9 cellular contexts compared by ENCODE assay signal in genomic region chr7:16431646-16432424, GRCh38. TPM values are rescaled to one million over a fixed set of nuclear protein-coding genes. Genes with fewer than 3 reads are reported as not detected.
A peak's percentile ranks its signal among the peaks of the same experiment; 100 is the strongest.
DNase-seq lines count a peak whose midpoint lies in the region; ATAC-seq, FAIRE-seq and TF ChIP-seq lines count a peak whose summit lies in the region.
"Had no signal": no experiment of that assay in that cellular context is flagged by ENCODE, and none has a peak within 500 bp of the region (broad histone marks: within the 10 kb centered on the region; RNA-seq: fewer than 3 reads in every experiment).

No MANE protein-coding gene starts in this region.

- peak; percentile 74 to 77 for TF ChIP-seq RAD21 in A549 (conservative IDR thresholded peaks at IDR 0.05 in 1 of 2, IDR thresholded peaks at IDR 0.05 in 1 of 2)

- H4K20me1 ChIP-seq in DOHH2 (ENCODE audit: control insufficient read depth, insufficient read depth, low read depth, low read length): no peaks in the 10 kb centered on the region

- WGBS in A549 (ENCODE audit: missing lambda C conversion rate): 81% methylated on average over 2 of the region's 2 CpGs
- WGBS in gastroesophageal sphincter (ENCODE audit: low coverage in 1 of 2), 2 donors: 89 to 95% methylated on average over 2 of the region's 2 CpGs

- peak; percentile 72 for TF ChIP-seq CTCF in A549 (IDR thresholded peaks at IDR 0.05)
- TF ChIP-seq CTCF in DOHH2 (IDR thresholded peaks at IDR 0.05; ENCODE audit: low read depth, low read length, poor library complexity, severe bottlenecking): peak; percentile 59
- TF ChIP-seq CTCF in gastroesophageal sphincter (IDR thresholded peaks at IDR 0.05): peak in 1 of 4 experiments; percentile 35

- H3K36me3 ChIP-seq in DOHH2 (ENCODE audit: control insufficient read depth, low read length) (no peaks in the 10 kb centered on the region), gastroesophageal sphincter (no peaks in the 10 kb centered on the region)
- H3K36me3 ChIP-seq: thoracic aorta had no signal

- H3K27me3 ChIP-seq in DOHH2 (ENCODE audit: control insufficient read depth, low read length): 0 out of 2 replicates have a peak, but pooled peaks cover 7% of the 10 kb centered on the region
- H3K27me3 ChIP-seq in gastroesophageal sphincter: no peaks in the 10 kb centered on the region

- TF ChIP-seq EP300 in A549 (IDR thresholded peaks at IDR 0.05) (no peak), gastroesophageal sphincter (IDR thresholded peaks at IDR 0.05) (no peak)

- H3K4me1 ChIP-seq in A549 (no peaks in the 10 kb centered on the region), DOHH2 (ENCODE audit: control insufficient read depth, low read length) (no peaks in the 10 kb centered on the region), gastroesophageal sphincter (peaks cover 0 to 7% (median 0%) of the 10 kb centered on the region in 3 donors)

- peak; percentile 50 to 65 for DNase-seq in A549 (ENCODE audit: low read depth in 1 of 2, low spot score in 1 of 2)
- peak; percentile 65 for DNase-seq in NCI-H460 (ENCODE audit: extremely low read depth, low read depth)
- peak; percentile 33 to 78 for DNase-seq in T47D (ENCODE audit: low read depth in 1 of 2, low spot score in 1 of 2)
- no peak for DNase-seq in left lobe of liver (ENCODE audit: low spot score)
- DNase-seq in activated T-cell treated with anti-CD3 and anti-CD28 coated beads for 4 hours: no peak

- H3K4me3 ChIP-seq in A549: no peak overlapping the region
- H3K4me3 ChIP-seq in DOHH2 (ENCODE audit: low read length): no peak overlapping the region
- no peak overlapping the region for H3K4me3 ChIP-seq in gastroesophageal sphincter
- H3K4me3 ChIP-seq: thoracic aorta had no signal

- H3F3A ChIP-seq in DOHH2 (ENCODE audit: control insufficient read depth, insufficient read depth): no peaks in the 10 kb centered on the region

- H3K27ac ChIP-seq in A549 (no peak overlapping the region), DOHH2 (ENCODE audit: low read depth, low read length) (no peak overlapping the region), gastroesophageal sphincter (no peak overlapping the region)
- H3K27ac ChIP-seq: thoracic aorta had no signal

- no peak overlapping the region for H3K4me2 ChIP-seq in A549
- no peak overlapping the region for H3K4me2 ChIP-seq in DOHH2 (ENCODE audit: low read length)

- ATAC-seq in A549 (peak; percentile 99), HG02642 (IDR thresholded peaks at IDR 0.05; ENCODE audit: poor library complexity, unreplicated experiment) (peak; percentile 71), left lobe of liver (peak; percentile 95), gastroesophageal sphincter (no peak)

- POLR2A ChIA-PET in A549 (lab: Yijun Ruan, JAX): no interaction called here

- FAIRE-seq in A549 (lab: Jason Lieb, UNC): peak; percentile 80

- CTCF ChIA-PET in A549 (lab: Yijun Ruan, JAX): interaction anchor here (0.6 to 10.4 kb wide), 40 partner anchors 8 to 354 kb away, joined by 3 to 145 read pairs (median 4); partner anchors contain the start of gene CRPPA

- in situ Hi-C loops in T47D (cut with HindIII; ENCODE audit: low pct_unique_long_range_greater_than_20kb, low sequenced_read_pairs): no loop called here

- no peaks in the 10 kb centered on the region for H3K9me2 ChIP-seq in DOHH2 (replicated peaks; ENCODE audit: control insufficient read depth, low read length)

- H3K9me3 ChIP-seq in A549: no peaks in the 10 kb centered on the region
- H3K9me3 ChIP-seq in DOHH2 (ENCODE audit: control insufficient read depth, insufficient read depth, low read length): no peaks in the 10 kb centered on the region
- H3K9me3 ChIP-seq in gastroesophageal sphincter: no peaks in the 10 kb centered on the region
- H3K9me3 ChIP-seq: thoracic aorta had no signal

- H3K79me2 ChIP-seq in DOHH2 (ENCODE audit: control insufficient read depth, low read length): no peaks in the 10 kb centered on the region

- TF ChIP-seq POLR2A in A549 (IDR thresholded peaks at IDR 0.05; ENCODE audit: low read length): no peak
- TF ChIP-seq POLR2A in gastroesophageal sphincter (IDR thresholded peaks at IDR 0.05): no peak

TF ChIP-seq in A549, 52 proteins besides CTCF, POLR2A, EP300 and RAD21:
- TF ChIP-seq HDAC2 (IDR thresholded peaks at IDR 0.05) (no peak), SMC3 (IDR thresholded peaks at IDR 0.05) (peak; percentile 85)

RNA-seq across cellular contexts. Expression of gene CRPPA, which starts 10.5 kb away (rescaled TPM):
- polyA plus RNA-seq in A549 (2011; rRNA removed): 0.58 and 0.88 TPM in 2 replicates
- polyA plus RNA-seq in A549 (2012; cell fraction: cytosol; rRNA removed): 0.17 and 0.21 TPM in 2 replicates
- polyA plus RNA-seq in A549 (2012; cell fraction: nucleus; rRNA removed): 0.11 and 0.18 TPM in 2 replicates
- polyA plus RNA-seq in A549 (2017; fragmentation: RNase III; extraction: RNeasy Plus Mini Kit Qiagen cat#74134 plus additional on column Dnase treatment): 0.46 to 0.78 TPM (median 0.59 TPM) in 3 replicates
- 0.68 and 1.6 TPM in 2 replicates for polyA minus RNA-seq in A549 (2011; rRNA and poly(A)+ RNA removed)
- total RNA-seq in NCI-H460 (2014; rRNA removed; shearing (Covaris generic)): 0.38 and 0.84 TPM in 2 replicates
- polyA plus RNA-seq in NCI-H460 (2014; cell fraction: nucleus; rRNA removed): 0.04 and 0.11 TPM in 2 replicates
- 2.2 TPM for total RNA-seq in left lobe of liver
- total RNA-seq in gastroesophageal sphincter: 1 to 10 TPM; 1.8 to 4.7 (median 3.7) TPM

RNA-seq across cellular contexts. Expression of gene SOSTDC1, which starts 33.7 kb away (rescaled TPM):
- polyA plus RNA-seq in A549 (2011; rRNA removed) (0.04 TPM in 1 of 2 replicates, not detected in the other), A549 (2017; fragmentation: RNase III; extraction: RNeasy Plus Mini Kit Qiagen cat#74134 plus additional on column Dnase treatment) (not detected in 3 replicates)
- polyA plus RNA-seq in A549 (2012; cell fraction: cytosol; rRNA removed): not detected in 2 replicates
- polyA plus RNA-seq in A549 (2012; cell fraction: nucleus; rRNA removed): not detected in 2 replicates
- not detected in 2 replicates for polyA minus RNA-seq in A549 (2011; rRNA and poly(A)+ RNA removed)
- total RNA-seq in NCI-H460 (2014; rRNA removed; shearing (Covaris generic)): 0.10 TPM in 1 of 2 replicates, not detected in the other
- 0.21 TPM in 1 of 2 replicates, not detected in the other for polyA plus RNA-seq in NCI-H460 (2014; cell fraction: nucleus; rRNA removed)
- total RNA-seq in left lobe of liver (not detected), gastroesophageal sphincter (1 to 10 TPM in 2 of 4 donors, under 1 TPM in 1, not detected in 1; 0.87 to 3.4 (median 3.0) TPM)

Comparison
In these comparisons a context has a peak if more than half of its experiments do, and no peak if none do; other contexts are left out.
1. DNase-seq: peak in A549 (2 of 2), NCI-H460 (single experiment) and T47D (2 of 2); none in left lobe of liver (single experiment) and activated T-cell treated with anti-CD3 and anti-CD28 coated beads for 4 hours (single experiment).